ENCODE assay signal across 35 cellular contexts in the genomic region with DNA sequence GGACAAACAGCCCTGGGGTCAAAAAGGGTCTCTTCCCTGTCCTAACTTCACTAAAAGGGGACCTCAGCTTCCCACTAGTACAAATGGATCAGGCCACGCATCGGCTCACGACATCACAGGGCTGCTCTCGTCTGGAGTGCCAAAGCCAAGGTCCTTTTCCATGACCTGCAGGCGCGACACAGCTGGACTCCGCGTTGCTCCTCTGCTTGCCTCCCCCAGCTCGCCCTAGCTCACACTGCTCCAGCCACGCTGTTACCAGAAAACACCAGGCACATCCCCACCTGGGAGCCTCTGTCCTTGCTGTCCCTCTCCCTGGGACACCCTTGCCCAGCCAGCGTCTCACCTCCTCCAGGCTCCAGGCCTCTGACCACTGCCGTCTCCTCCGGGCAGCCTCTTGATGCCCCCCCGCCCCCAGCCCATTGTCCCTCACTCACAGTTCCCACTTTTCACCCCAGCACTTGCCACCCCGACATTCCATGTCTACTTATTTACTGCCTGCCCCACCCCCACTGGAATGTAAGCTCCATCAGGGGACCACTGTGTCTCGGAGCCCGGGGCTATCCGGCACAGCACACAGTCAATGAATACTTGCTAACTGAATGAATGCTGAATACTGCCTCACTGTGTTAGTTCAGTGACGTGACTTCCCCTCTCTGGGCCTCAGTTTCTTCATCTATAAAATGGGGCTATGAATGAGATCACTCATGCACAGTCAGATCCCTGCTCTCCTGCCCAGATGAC. TPM values are rescaled to one million over a fixed set of nuclear protein-coding genes. Genes with fewer than 3 reads are reported as not detected.
DNase-seq lines count a peak whose midpoint lies in the region; ATAC-seq, FAIRE-seq and TF ChIP-seq lines count a peak whose summit lies in the region.
"Had no signal": no experiment of that assay in that cellular context is flagged by ENCODE, and none has a peak within 500 bp of the region (broad histone marks: within the 10 kb centered on the region; RNA-seq: fewer than 3 reads in every experiment).

No MANE protein-coding gene starts in this region.

- no peak for TF ChIP-seq RAD21 in HepG2 (CRISPR knock-in tag; IDR thresholded peaks at IDR 0.05)

- peak overlapping the region; percentile 49; the same call in 1 of the 2 replicates for H3K27ac Mint-ChIP-seq in WTC11
- peak overlapping the region; percentile 73 for H3K27ac Mint-ChIP-seq in stimulated activated effector memory CD8-positive, alpha-beta T cell treated with anti-CD3 and anti-CD28 coated beads, Interleukin-12 subunit alpha, Interleukin-12 subunit beta, amount 100 ng/mL, for 72 hours
- H3K27ac Mint-ChIP-seq: activated CD4-positive, alpha-beta memory T cell treated with anti-CD3 and anti-CD28 coated beads, Interleukin-2, amount 10 ng/mL, durations not matched to agents 7 days and 5 days; CD4-positive, alpha-beta memory T cell; mesothelial cell of epicardium; T-helper 1 cell treated with Interleukin-12 subunit alpha and Interleukin-12 subunit beta and Interleukin-4 antibody, amounts not matched to agents 30 μg/mL and 1 μg/mL, for 36 hours had no signal

- FAIRE-seq in HepG2 (lab: Jason Lieb, UNC) = no peak
- FAIRE-seq: bronchial epithelial cell, TTC549 had no signal

- CTCF ChIA-PET in WTC11 (lab: Charles Lee) (interaction anchor here (1.1 to 1.3 kb wide), 2 partner anchors 47 to 99 kb away, joined by 5 to 6 read pairs; a partner anchor contains a TSS), HepG2 (lab: Yijun Ruan, JAX; ENCODE audit: low intra/inter-chr PET ratio, low total read pairs) (no interaction called here)

- DNase-seq in DMS 273 (lab: John Stamatoyannopoulos, UW; ENCODE audit: unreplicated experiment) (peak; percentile 54), DMS 273 treated with DMSO at 0.1 percent for 48 hours (lab: John Stamatoyannopoulos, UW) (no peak), WTC11 (ENCODE audit: low spot score) (no peak), HepG2 (ENCODE audit: low spot score) (no peak), KBM-7 (no peak), NCI-H1417 (lab: John Stamatoyannopoulos, UW) (no peak), hypothalamus (lab: John Stamatoyannopoulos, UW) (no peak)
- DNase-seq in stimulated activated effector memory CD8-positive, alpha-beta T cell treated with anti-CD3 and anti-CD28 coated beads, Interleukin-12 subunit alpha, Interleukin-12 subunit beta, amount 100 ng/mL, for 72 hours (ENCODE audit: low spot score in 2 of 2) = no peak
- DNase-seq: activated CD4-positive, alpha-beta memory T cell treated with anti-CD3 and anti-CD28 coated beads, Interleukin-2, amount 10 ng/mL, durations not matched to agents 7 days and 5 days; CD4-positive, alpha-beta memory T cell; colonic mucosa; effector memory CD4-positive, alpha-beta T cell; left lung; MG63; NCI-H1105 treated with DMSO at 0.1 percent for 48 hours; NCI-H2081; NCI-H345; NCI-H748 treated with DMSO at 0.1 percent for 48 hours; ovary; retina; SK-N-SH; stimulated activated CD4-positive, alpha-beta T cell treated with anti-CD3 and anti-CD28 coated beads, Interleukin-4, amount 100 ng/mL, for 24 hours; stimulated activated naive B cell treated with anti-CD40 and anti-IgM and Interleukin-4, amounts not matched to agents 10 μg/mL and 1 μg/mL and 100 μg/mL, for 72 hours had no signal

- H4K20me1 ChIP-seq in HepG2 (ENCODE audit: insufficient read depth, low read length) = peaks cover 20% of the 10 kb centered on the region; the same call in 1 of the 2 replicates

- no peaks in the 10 kb centered on the region for H3K9me3 ChIP-seq in HepG2 (ENCODE audit: low read length)
- H3K9me3 ChIP-seq: colonic mucosa, left lung, MG63, ovary, SK-N-SH had no signal

- in situ Hi-C loops in HepG2 (cut with HindIII; ENCODE audit: extremely low pct_ligation_motif_present, low pct_unique_long_range_greater_than_20kb) = no loop called here
- in situ Hi-C loops in KBM-7 (cut with MboI; ENCODE audit: low pct_unique_long_range_greater_than_20kb, low sequenced_read_pairs) = no loop called here

- no peak overlapping the region for H3K27ac ChIP-seq in HepG2 (ENCODE audit: extremely low read length, insufficient read depth, low read length)
- H3K27ac ChIP-seq: 22Rv1, colonic mucosa, left lung, ovary had no signal

- no TSS peak for BruUV-seq in HepG2 (replicated peaks; lab: Mats Ljungman, UMichigan)

- POLR2A ChIA-PET in WTC11 (lab: Charles Lee) (interaction anchor here (0.6 kb wide), 2 partner anchors 92 to 118 kb away, joined by 3 to 6 read pairs; no protein-coding TSS in a partner anchor), HepG2 (lab: Yijun Ruan, JAX) (no interaction called here)

- peaks cover 18% of the 10 kb centered on the region for H3K4me1 Mint-ChIP-seq in WTC11
- H3K4me1 Mint-ChIP-seq in stimulated activated effector memory CD8-positive, alpha-beta T cell treated with anti-CD3 and anti-CD28 coated beads, Interleukin-12 subunit alpha, Interleukin-12 subunit beta, amount 100 ng/mL, for 72 hours = peaks cover 66% of the 10 kb centered on the region
- H3K4me1 Mint-ChIP-seq: activated CD4-positive, alpha-beta memory T cell treated with anti-CD3 and anti-CD28 coated beads, Interleukin-2, amount 10 ng/mL, durations not matched to agents 7 days and 5 days; mesothelial cell of epicardium had no signal

- 94% methylated on average over 19 of the region's 19 CpGs for WGBS in HepG2 (ENCODE audit: low lambda C conversion rate)

- no peak overlapping the region for H3K4me3 ChIP-seq in HepG2 (replicated peaks in 1 of 3; ENCODE audit: insufficient read depth in 1 of 3, low read depth in 2 of 3, low read length in 3 of 3)
- H3K4me3 ChIP-seq: colonic mucosa, left lung, MG63, ovary had no signal

- no peak overlapping the region for H3K9ac ChIP-seq in HepG2 (ENCODE audit: insufficient read depth, low read depth, low read length)
- H3K9ac ChIP-seq: SK-N-SH had no signal

- H3K36me3 ChIP-seq in HepG2 (replicated peaks in 1 of 2; ENCODE audit: control insufficient read depth in 1 of 2, insufficient read depth in 2 of 2, low read length in 2 of 2) = peaks cover 13 to 31% of the 10 kb centered on the region in 2 experiments; a peak in 4 of 5 replicates
- H3K36me3 ChIP-seq: colonic mucosa, ovary had no signal

- TF ChIP-seq EP300 in HepG2 (IDR thresholded peaks at IDR 0.05; ENCODE audit: low read depth in 2 of 2, low read length in 2 of 2) (no peak), HepG2 (CRISPR knock-in tag; IDR thresholded peaks at IDR 0.05; ENCODE audit: borderline replicate concordance) (no peak)

- no peaks in the 10 kb centered on the region for H3K27me3 ChIP-seq in HepG2 (ENCODE audit: control insufficient read depth in 1 of 2, insufficient read depth in 2 of 2, low read length in 2 of 2)
- H3K27me3 ChIP-seq: colonic mucosa, left lung, MG63, ovary had no signal

- peaks cover 50% of the 10 kb centered on the region for H3K79me2 ChIP-seq in HepG2 (ENCODE audit: insufficient read depth, low read length)

- no peak for TF ChIP-seq POLR2A in HepG2 (IDR thresholded peaks at IDR 0.05; ENCODE audit: insufficient read depth in 1 of 2, low read depth in 2 of 2, low read length in 2 of 2)

- no peak overlapping the region for H2AFZ ChIP-seq in HepG2 (ENCODE audit: low read length)

- intact Hi-C loops in HepG2 (cut with micrococcal nuclease; ENCODE audit: unreplicated experiment) = no loop called here

- peaks cover 15% of the 10 kb centered on the region; the same call in 1 of the 2 replicates for H3K36me3 Mint-ChIP-seq in WTC11
- H3K36me3 Mint-ChIP-seq in stimulated activated effector memory CD8-positive, alpha-beta T cell treated with anti-CD3 and anti-CD28 coated beads, Interleukin-12 subunit alpha, Interleukin-12 subunit beta, amount 100 ng/mL, for 72 hours = peaks cover 44% of the 10 kb centered on the region

- peaks cover 17% of the 10 kb centered on the region for H3K4me1 ChIP-seq in HepG2 (ENCODE audit: insufficient read depth, low read length)
- H3K4me1 ChIP-seq: colonic mucosa had no signal

- TF ChIP-seq CTCF in WTC11 (IDR thresholded peaks at IDR 0.05) (no peak), HepG2 (CRISPR knock-in tag; IDR thresholded peaks at IDR 0.05) (no peak)

- H3K9me3 Mint-ChIP-seq in WTC11 = no peaks in the 10 kb centered on the region
- no peaks in the 10 kb centered on the region for H3K9me3 Mint-ChIP-seq in stimulated activated effector memory CD8-positive, alpha-beta T cell treated with anti-CD3 and anti-CD28 coated beads, Interleukin-12 subunit alpha, Interleukin-12 subunit beta, amount 100 ng/mL, for 72 hours
- H3K9me3 Mint-ChIP-seq: activated CD4-positive, alpha-beta memory T cell treated with anti-CD3 and anti-CD28 coated beads, Interleukin-2, amount 10 ng/mL, durations not matched to agents 7 days and 5 days; activated naive CD4-positive, alpha-beta T cell treated with anti-CD3 and anti-CD28 coated beads, Interleukin-2, amount 50 U/mL, for 72 hours; mesothelial cell of epicardium; stimulated activated naive B cell treated with anti-CD40 and anti-IgM and Interleukin-4, amounts not matched to agents 10 μg/mL and 1 μg/mL and 100 μg/mL, for 72 hours; T-helper 1 cell treated with Interleukin-12 subunit alpha and Interleukin-12 subunit beta and Interleukin-4 antibody, amounts not matched to agents 30 μg/mL and 1 μg/mL, for 36 hours had no signal

- H3K4me2 ChIP-seq in HepG2 (ENCODE audit: low read depth, low read length) = no peak overlapping the region
- H3K4me2 ChIP-seq: SK-N-SH had no signal

- no peak overlapping the region for H3K4me3 Mint-ChIP-seq in WTC11
- H3K4me3 Mint-ChIP-seq in stimulated activated effector memory CD8-positive, alpha-beta T cell treated with anti-CD3 and anti-CD28 coated beads, Interleukin-12 subunit alpha, Interleukin-12 subunit beta, amount 100 ng/mL, for 72 hours = no peak overlapping the region
- H3K4me3 Mint-ChIP-seq: activated CD4-positive, alpha-beta memory T cell treated with anti-CD3 and anti-CD28 coated beads, Interleukin-2, amount 10 ng/mL, durations not matched to agents 7 days and 5 days; mesothelial cell of epicardium; naive thymus-derived CD4-positive, alpha-beta T cell; stimulated activated naive B cell treated with anti-CD40 and anti-IgM and Interleukin-4, amounts not matched to agents 10 μg/mL and 1 μg/mL and 100 μg/mL, for 72 hours; T-helper 1 cell treated with Interleukin-12 subunit alpha and Interleukin-12 subunit beta and Interleukin-4 antibody, amounts not matched to agents 30 μg/mL and 1 μg/mL, for 36 hours had no signal

- peak; percentile 17; the same call in 1 of the 2 replicates for ATAC-seq in WTC11
- ATAC-seq in HepG2 = no peak
- ATAC-seq in stimulated activated effector memory CD8-positive, alpha-beta T cell treated with anti-CD3 and anti-CD28 coated beads, Interleukin-12 subunit alpha, Interleukin-12 subunit beta, amount 100 ng/mL, for 72 hours = no peak
- ATAC-seq: activated CD4-positive, CD25-positive, alpha-beta regulatory T cell treated with anti-CD3 and anti-CD28 coated beads, Interleukin-2, amount 50 U/mL, for 24 hours; activated naive CD4-positive, alpha-beta T cell treated with anti-CD3 and anti-CD28 coated beads, Interleukin-2, amount 50 U/mL, for 72 hours; left lung; naive thymus-derived CD4-positive, alpha-beta T cell; stimulated activated naive B cell treated with anti-CD40 and anti-IgM and Interleukin-4, amounts not matched to agents 10 μg/mL and 1 μg/mL and 100 μg/mL, for 72 hours had no signal

- no peaks in the 10 kb centered on the region for H3K27me3 Mint-ChIP-seq in WTC11 (ENCODE audit: low read depth)
- H3K27me3 Mint-ChIP-seq: activated CD4-positive, alpha-beta memory T cell treated with anti-CD3 and anti-CD28 coated beads, Interleukin-2, amount 10 ng/mL, durations not matched to agents 7 days and 5 days; CD4-positive, alpha-beta memory T cell; naive thymus-derived CD4-positive, alpha-beta T cell; stimulated activated naive B cell treated with anti-CD40 and anti-IgM and Interleukin-4, amounts not matched to agents 10 μg/mL and 1 μg/mL and 100 μg/mL, for 72 hours had no signal

RNA-seq across cellular contexts. Expression of a gene that starts 20.7 kb away (rescaled TPM):
- total RNA-seq in WTC11 (2021) = 156 to 174 TPM (median 161 TPM) in 3 replicates
- 82.1 and 82.7 TPM in 2 replicates for total RNA-seq in HepG2 (2016; rRNA removed; fragmentation: Illumina TruSeq; extraction: Trizol)
- 42.1 and 44.9 TPM in 2 replicates for total RNA-seq in HepG2 (2016; cell fraction: cytosol; rRNA removed; fragmentation: Illumina TruSeq; extraction: Trizol; ENCODE audit: low read depth)
- 70.8 and 81.6 TPM in 2 replicates for total RNA-seq in HepG2 (2016; cell fraction: insoluble cytoplasmic fraction; rRNA removed; fragmentation: Illumina TruSeq; extraction: Trizol)
- 96.0 and 104 TPM in 2 replicates for total RNA-seq in HepG2 (2016; cell fraction: membrane; rRNA removed; fragmentation: Illumina TruSeq; extraction: Trizol)
- 55.8 and 67.9 TPM in 2 replicates for total RNA-seq in HepG2 (2016; cell fraction: nucleus; rRNA removed; fragmentation: Illumina TruSeq; extraction: Trizol)
- 173 and 182 TPM in 2 replicates for polyA plus RNA-seq in HepG2 (2011; rRNA removed)
- polyA plus RNA-seq in HepG2 (2011; cell fraction: cytosol; rRNA removed) = 88.4 and 94.7 TPM in 2 replicates
- polyA plus RNA-seq in HepG2 (2011; cell fraction: nucleus; rRNA removed) = 432 and 533 TPM in 2 replicates
- 72.7 and 74.6 TPM in 2 replicates for polyA plus RNA-seq in HepG2 (2012)
- polyA plus RNA-seq in HepG2 (2016; cell fraction: cytosol; fragmentation: Illumina TruSeq; extraction: Trizol; ENCODE audit: low read depth) = 39.5 and 46.3 TPM in 2 replicates
- 92.6 and 106 TPM in 2 replicates for polyA plus RNA-seq in HepG2 (2016; cell fraction: insoluble cytoplasmic fraction; fragmentation: Illumina TruSeq; extraction: Trizol; ENCODE audit: low read depth)
- polyA plus RNA-seq in HepG2 (2016; cell fraction: membrane; fragmentation: Illumina TruSeq; extraction: Trizol; ENCODE audit: low read depth) = 95.0 and 114 TPM in 2 replicates
- 169 and 178 TPM in 2 replicates for polyA plus RNA-seq in HepG2 (2016; cell fraction: nucleus; fragmentation: Illumina TruSeq; extraction: Trizol; ENCODE audit: insufficient read depth, low read depth)
- polyA minus RNA-seq in HepG2 (2011; rRNA and poly(A)+ RNA removed; ENCODE audit: low replicate concordance) = 115 and 187 TPM in 2 replicates
- polyA minus RNA-seq in HepG2 (2011; cell fraction: cytosol; rRNA and poly(A)+ RNA removed) = 55.0 and 56.5 TPM in 2 replicates
- polyA minus RNA-seq in HepG2 (2011; cell fraction: nucleus; rRNA and poly(A)+ RNA removed) = 77.1 and 89.5 TPM in 2 replicates

RNA-seq across cellular contexts. Expression of a gene that starts 38.0 kb away (rescaled TPM):
- total RNA-seq in WTC11 (2021) = 0.83 to 2.4 TPM (median 1.9 TPM) in 3 replicates
- 0.66 and 1.1 TPM in 2 replicates for total RNA-seq in HepG2 (2016; rRNA removed; fragmentation: Illumina TruSeq; extraction: Trizol)
- 0.20 and 0.35 TPM in 2 replicates for total RNA-seq in HepG2 (2016; cell fraction: cytosol; rRNA removed; fragmentation: Illumina TruSeq; extraction: Trizol; ENCODE audit: low read depth)
- 0.85 and 1.1 TPM in 2 replicates for total RNA-seq in HepG2 (2016; cell fraction: insoluble cytoplasmic fraction; rRNA removed; fragmentation: Illumina TruSeq; extraction: Trizol)
- total RNA-seq in HepG2 (2016; cell fraction: membrane; rRNA removed; fragmentation: Illumina TruSeq; extraction: Trizol) = 0.74 and 0.79 TPM in 2 replicates
- 0.69 and 0.96 TPM in 2 replicates for total RNA-seq in HepG2 (2016; cell fraction: nucleus; rRNA removed; fragmentation: Illumina TruSeq; extraction: Trizol)
- 1.8 and 2.8 TPM in 2 replicates for polyA plus RNA-seq in HepG2 (2011; rRNA removed)
- 1.7 and 2.0 TPM in 2 replicates for polyA plus RNA-seq in HepG2 (2011; cell fraction: cytosol; rRNA removed)
- 7.9 and 8.4 TPM in 2 replicates for polyA plus RNA-seq in HepG2 (2011; cell fraction: nucleus; rRNA removed)
- polyA plus RNA-seq in HepG2 (2012) = 2.0 and 2.9 TPM in 2 replicates
- 0.25 and 0.58 TPM in 2 replicates for polyA plus RNA-seq in HepG2 (2016; cell fraction: cytosol; fragmentation: Illumina TruSeq; extraction: Trizol; ENCODE audit: low read depth)
- polyA plus RNA-seq in HepG2 (2016; cell fraction: insoluble cytoplasmic fraction; fragmentation: Illumina TruSeq; extraction: Trizol; ENCODE audit: low read depth) = 1.0 and 1.2 TPM in 2 replicates
- 0.49 and 0.52 TPM in 2 replicates for polyA plus RNA-seq in HepG2 (2016; cell fraction: membrane; fragmentation: Illumina TruSeq; extraction: Trizol; ENCODE audit: low read depth)
- polyA plus RNA-seq in HepG2 (2016; cell fraction: nucleus; fragmentation: Illumina TruSeq; extraction: Trizol; ENCODE audit: insufficient read depth, low read depth) = 2.3 and 2.8 TPM in 2 replicates
- 0.07 and 2.4 TPM in 2 replicates for polyA minus RNA-seq in HepG2 (2011; rRNA and poly(A)+ RNA removed; ENCODE audit: low replicate concordance)
- 0.79 and 1.1 TPM in 2 replicates for polyA minus RNA-seq in HepG2 (2011; cell fraction: cytosol; rRNA and poly(A)+ RNA removed)
- polyA minus RNA-seq in HepG2 (2011; cell fraction: nucleus; rRNA and poly(A)+ RNA removed) = 0.90 and 1.2 TPM in 2 replicates
- total RNA-seq: activated CD4-positive, alpha-beta memory T cell treated with anti-CD3 and anti-CD28 coated beads, Interleukin-2, amount 10 ng/mL, durations not matched to agents 7 days and 5 days; bronchial epithelial cell; H4; ureter had no signal
- polyA plus RNA-seq: CD4-positive, alpha-beta memory T cell; naive thymus-derived CD4-positive, alpha-beta T cell had no signal

RNA-seq across cellular contexts. Expression of a gene that starts 46.3 kb away (rescaled TPM):
- total RNA-seq in WTC11 (2021) (0.23 TPM in 1 of 3 replicates, not detected in the others), HepG2 (2016; rRNA removed; fragmentation: Illumina TruSeq; extraction: Trizol) (not detected in 2 replicates)
- not detected in 2 replicates for total RNA-seq in HepG2 (2016; cell fraction: cytosol; rRNA removed; fragmentation: Illumina TruSeq; extraction: Trizol; ENCODE audit: low read depth)
- not detected in 2 replicates for total RNA-seq in HepG2 (2016; cell fraction: insoluble cytoplasmic fraction; rRNA removed; fragmentation: Illumina TruSeq; extraction: Trizol)
- total RNA-seq in HepG2 (2016; cell fraction: membrane; rRNA removed; fragmentation: Illumina TruSeq; extraction: Trizol) = not detected in 2 replicates
- not detected in 2 replicates for total RNA-seq in HepG2 (2016; cell fraction: nucleus; rRNA removed; fragmentation: Illumina TruSeq; extraction: Trizol)
- not detected in 2 replicates for polyA plus RNA-seq in HepG2 (2011; rRNA removed)
- not detected in 2 replicates for polyA plus RNA-seq in HepG2 (2011; cell fraction: cytosol; rRNA removed)
- polyA plus RNA-seq in HepG2 (2011; cell fraction: nucleus; rRNA removed) = 0.05 TPM in 1 of 2 replicates, not detected in the other
- 0.08 and 0.27 TPM in 2 replicates for polyA plus RNA-seq in HepG2 (2012)
- not detected in 2 replicates for polyA plus RNA-seq in HepG2 (2016; cell fraction: cytosol; fragmentation: Illumina TruSeq; extraction: Trizol; ENCODE audit: low read depth)
- polyA plus RNA-seq in HepG2 (2016; cell fraction: insoluble cytoplasmic fraction; fragmentation: Illumina TruSeq; extraction: Trizol; ENCODE audit: low read depth) = not detected in 2 replicates
- not detected in 2 replicates for polyA plus RNA-seq in HepG2 (2016; cell fraction: membrane; fragmentation: Illumina TruSeq; extraction: Trizol; ENCODE audit: low read depth)
- polyA plus RNA-seq in HepG2 (2016; cell fraction: nucleus; fragmentation: Illumina TruSeq; extraction: Trizol; ENCODE audit: insufficient read depth, low read depth) = not detected in 2 replicates
- not detected in 2 replicates for polyA minus RNA-seq in HepG2 (2011; rRNA and poly(A)+ RNA removed; ENCODE audit: low replicate concordance)
- polyA minus RNA-seq in HepG2 (2011; cell fraction: cytosol; rRNA and poly(A)+ RNA removed) = not detected in 2 replicates
- polyA minus RNA-seq in HepG2 (2011; cell fraction: nucleus; rRNA and poly(A)+ RNA removed) = not detected in 2 replicates
- total RNA-seq: activated CD4-positive, alpha-beta memory T cell treated with anti-CD3 and anti-CD28 coated beads, Interleukin-2, amount 10 ng/mL, durations not matched to agents 7 days and 5 days; activated naive CD4-positive, alpha-beta T cell treated with anti-CD3 and anti-CD28 coated beads, Interleukin-2, amount 50 U/mL, for 72 hours; bronchial epithelial cell; CD4-positive, alpha-beta memory T cell; fibroblast of villous mesenchyme; H4; left lung; mesothelial cell of epicardium; naive thymus-derived CD4-positive, alpha-beta T cell; ovary; ureter had no signal
- polyA plus RNA-seq: CD4-positive, alpha-beta memory T cell; esophagus; naive thymus-derived CD4-positive, alpha-beta T cell; ovary had no signal
